ENCODE assay signal across 2 cellular contexts in genomic region chr1:78073441-78073840, GRCh38.
TF ChIP-seq lines count a peak whose summit lies in the region.

No MANE protein-coding gene starts in this region.

TF ChIP-seq in K562, 482 proteins besides CTCF, POLR2A, EP300 and RAD21:
- TF ChIP-seq CCAR2 (IDR thresholded peaks at IDR 0.05; ENCODE audit: low read depth, low read length) (no peak), ZBTB26 (CRISPR knock-in tag; IDR thresholded peaks at IDR 0.05) (no peak), SMC3 (conservative IDR thresholded peaks at IDR 0.05; ENCODE audit: insufficient read depth, low read depth, low read length) (no peak), ZBTB2 (IDR thresholded peaks at IDR 0.05) (no peak), ZNF280B (CRISPR knock-in tag; IDR thresholded peaks at IDR 0.05) (no peak), ILF3 (IDR thresholded peaks at IDR 0.05; ENCODE audit: borderline replicate concordance) (no peak), ZNF778 (CRISPR knock-in tag; IDR thresholded peaks at IDR 0.05) (no peak), ZBTB8A (IDR thresholded peaks at IDR 0.05; ENCODE audit: partially characterized antibody) (no peak), RNF219 (CRISPR knock-in tag; IDR thresholded peaks at IDR 0.05) (no peak)
- TF ChIP-seq, protein P1, sequence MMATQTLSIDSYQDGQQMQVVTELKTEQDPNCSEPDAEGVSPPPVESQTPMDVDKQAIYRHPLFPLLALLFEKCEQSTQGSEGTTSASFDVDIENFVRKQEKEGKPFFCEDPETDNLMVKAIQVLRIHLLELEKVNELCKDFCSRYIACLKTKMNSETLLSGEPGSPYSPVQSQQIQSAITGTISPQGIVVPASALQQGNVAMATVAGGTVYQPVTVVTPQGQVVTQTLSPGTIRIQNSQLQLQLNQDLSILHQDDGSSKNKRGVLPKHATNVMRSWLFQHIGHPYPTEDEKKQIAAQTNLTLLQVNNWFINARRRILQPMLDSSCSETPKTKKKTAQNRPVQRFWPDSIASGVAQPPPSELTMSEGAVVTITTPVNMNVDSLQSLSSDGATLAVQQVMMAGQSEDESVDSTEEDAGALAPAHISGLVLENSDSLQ (IDR thresholded peaks at IDR 0.05) = no peak
- TF ChIP-seq, protein P2, sequence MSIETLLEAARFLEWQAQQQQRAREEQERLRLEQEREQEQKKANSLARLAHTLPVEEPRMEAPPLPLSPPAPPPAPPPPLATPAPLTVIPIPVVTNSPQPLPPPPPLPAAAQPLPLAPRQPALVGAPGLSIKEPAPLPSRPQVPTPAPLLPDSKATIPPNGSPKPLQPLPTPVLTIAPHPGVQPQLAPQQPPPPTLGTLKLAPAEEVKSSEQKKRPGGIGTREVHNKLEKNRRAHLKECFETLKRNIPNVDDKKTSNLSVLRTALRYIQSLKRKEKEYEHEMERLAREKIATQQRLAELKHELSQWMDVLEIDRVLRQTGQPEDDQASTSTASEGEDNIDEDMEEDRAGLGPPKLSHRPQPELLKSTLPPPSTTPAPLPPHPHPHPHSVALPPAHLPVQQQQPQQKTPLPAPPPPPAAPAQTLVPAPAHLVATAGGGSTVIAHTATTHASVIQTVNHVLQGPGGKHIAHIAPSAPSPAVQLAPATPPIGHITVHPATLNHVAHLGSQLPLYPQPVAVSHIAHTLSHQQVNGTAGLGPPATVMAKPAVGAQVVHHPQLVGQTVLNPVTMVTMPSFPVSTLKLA (conservative IDR thresholded peaks at IDR 0.05) = no peak

TF ChIP-seq in endothelial cell of umbilical vein, 7 proteins besides CTCF, POLR2A, EP300 and RAD21:
- TF ChIP-seq JUN (IDR thresholded peaks at IDR 0.05; ENCODE audit: borderline replicate concordance, insufficient read depth, insufficient read length, low read depth) (peak; percentile 3), GATA2 (IDR thresholded peaks at IDR 0.05; ENCODE audit: insufficient read depth, insufficient read length, low read depth, low read length) (no peak), FOS (IDR thresholded peaks at IDR 0.05; ENCODE audit: borderline replicate concordance, insufficient read depth, low read length) (no peak)
